16 cellular contexts compared by ENCODE assay signal in genomic region chr17:81706232-81706611, GRCh38. TPM values are rescaled to one million over a fixed set of nuclear protein-coding genes. Genes with fewer than 3 reads are reported as not detected.
A peak's percentile ranks its signal among the peaks of the same experiment; 100 is the strongest.
DNase-seq lines count a peak whose midpoint lies in the region; ATAC-seq and TF ChIP-seq lines count a peak whose summit lies in the region.
"Had no signal": no experiment of that assay in that cellular context is flagged by ENCODE, and none has a peak within 500 bp of the region (broad histone marks: within the 10 kb centered on the region; RNA-seq: fewer than 3 reads in every experiment).

No MANE protein-coding gene starts in this region.

- no peak overlapping the region for H3K4me3 Mint-ChIP-seq in activated naive CD4-positive, alpha-beta T cell treated with anti-CD3 and anti-CD28 coated beads, Interleukin-2, amount 50 U/mL, for 24 hours
- H3K4me3 Mint-ChIP-seq in WTC11 (peak overlapping the region; percentile 22; the same call in 1 of the 2 replicates), endothelial cell (ENCODE audit: unreplicated experiment) (peak overlapping the region; percentile 69), type B pancreatic cell (peak overlapping the region; percentile 67)

- TF ChIP-seq EP300 in gastroesophageal sphincter (IDR thresholded peaks at IDR 0.05): no peak

- TF ChIP-seq POLR2A in gastroesophageal sphincter (IDR thresholded peaks at IDR 0.05): no peak

- no peak for DNase-seq in activated naive CD4-positive, alpha-beta T cell (lab: John Stamatoyannopoulos, UW)
- DNase-seq in WTC11 (ENCODE audit: low spot score) (no peak), endothelial cell (ENCODE audit: low spot score) (no peak), type B pancreatic cell (ENCODE audit: extremely low spot score, unreplicated experiment) (no peak), dermis blood vessel endothelial cell (no peak)
- DNase-seq: GOT3, NCI-H1092, NCI-H1436 treated with DMSO at 0.1 percent for 48 hours, NCI-H2029, NCI-H345, NCI-H526, PC-9 had no signal

- H3K27ac ChIP-seq in gastroesophageal sphincter: no peak overlapping the region
- H3K27ac ChIP-seq: PC-9, SJSA1 had no signal

- WGBS in gastroesophageal sphincter (ENCODE audit: low coverage in 1 of 2), 2 donors: no CpG with 5 or more reads among the region's 17 CpGs

- H3K4me1 ChIP-seq in gastroesophageal sphincter: peaks cover 0 to 45% (median 34%) of the 10 kb centered on the region in 3 donors

- no peaks in the 10 kb centered on the region for H3K27me3 ChIP-seq in gastroesophageal sphincter
- H3K27me3 ChIP-seq: SJSA1 had no signal

- CTCF ChIA-PET in WTC11 (lab: Charles Lee): interaction anchor here (1.5 kb wide), 1 partner anchor 31 kb away, joined by 4 read pairs; no protein-coding TSS in a partner anchor

- TF ChIP-seq CTCF in WTC11 (IDR thresholded peaks at IDR 0.05) (no peak), endothelial cell (IDR thresholded peaks at IDR 0.05; ENCODE audit: unreplicated experiment) (no peak), type B pancreatic cell (conservative IDR thresholded peaks at IDR 0.05) (no peak), gastroesophageal sphincter (IDR thresholded peaks at IDR 0.05) (no peak)

- peaks cover 0 to 51% of the 10 kb centered on the region in 2 donors for H3K36me3 ChIP-seq in gastroesophageal sphincter

- H3K27me3 Mint-ChIP-seq in activated naive CD4-positive, alpha-beta T cell treated with anti-CD3 and anti-CD28 coated beads, Interleukin-2, amount 50 U/mL, for 24 hours: no peaks in the 10 kb centered on the region
- H3K27me3 Mint-ChIP-seq in WTC11 (ENCODE audit: low read depth) (no peaks in the 10 kb centered on the region), endothelial cell (ENCODE audit: unreplicated experiment) (peaks cover 15% of the 10 kb centered on the region), type B pancreatic cell (peaks cover 8% of the 10 kb centered on the region)

- H3K9me3 ChIP-seq in gastroesophageal sphincter: no peaks in the 10 kb centered on the region
- H3K9me3 ChIP-seq: SJSA1 had no signal

- H3K27ac Mint-ChIP-seq in activated naive CD4-positive, alpha-beta T cell treated with anti-CD3 and anti-CD28 coated beads, Interleukin-2, amount 50 U/mL, for 24 hours: peak overlapping the region; percentile 26
- H3K27ac Mint-ChIP-seq in WTC11 (peak overlapping the region; percentile 65; the same call in 1 of the 2 replicates), endothelial cell (ENCODE audit: unreplicated experiment) (peak overlapping the region; percentile 18), type B pancreatic cell (peak overlapping the region; percentile 56)

- H3K36me3 Mint-ChIP-seq in activated naive CD4-positive, alpha-beta T cell treated with anti-CD3 and anti-CD28 coated beads, Interleukin-2, amount 50 U/mL, for 24 hours: peaks cover 3% of the 10 kb centered on the region
- H3K36me3 Mint-ChIP-seq in WTC11: peaks cover 30% of the 10 kb centered on the region
- H3K36me3 Mint-ChIP-seq in endothelial cell (ENCODE audit: low read depth, unreplicated experiment): peaks cover 21% of the 10 kb centered on the region
- peaks cover 8% of the 10 kb centered on the region for H3K36me3 Mint-ChIP-seq in type B pancreatic cell

- POLR2A ChIA-PET in WTC11 (lab: Charles Lee): no interaction called here

- no peak overlapping the region for H3K4me3 ChIP-seq in gastroesophageal sphincter
- H3K4me3 ChIP-seq: PC-9, SJSA1 had no signal

- no peaks in the 10 kb centered on the region for H3K9me3 Mint-ChIP-seq in activated naive CD4-positive, alpha-beta T cell treated with anti-CD3 and anti-CD28 coated beads, Interleukin-2, amount 50 U/mL, for 24 hours
- no peaks in the 10 kb centered on the region for H3K9me3 Mint-ChIP-seq in WTC11
- H3K9me3 Mint-ChIP-seq in endothelial cell (ENCODE audit: unreplicated experiment): no peaks in the 10 kb centered on the region
- H3K9me3 Mint-ChIP-seq in type B pancreatic cell: no peaks in the 10 kb centered on the region

- H3K4me1 Mint-ChIP-seq in activated naive CD4-positive, alpha-beta T cell treated with anti-CD3 and anti-CD28 coated beads, Interleukin-2, amount 50 U/mL, for 24 hours: peaks cover 23% of the 10 kb centered on the region
- H3K4me1 Mint-ChIP-seq in WTC11: peaks cover 29% of the 10 kb centered on the region
- H3K4me1 Mint-ChIP-seq in endothelial cell (ENCODE audit: unreplicated experiment): peaks cover 21% of the 10 kb centered on the region
- peaks cover 9% of the 10 kb centered on the region for H3K4me1 Mint-ChIP-seq in type B pancreatic cell (ENCODE audit: unreplicated experiment)

- no peak for ATAC-seq in WTC11
- ATAC-seq in gastroesophageal sphincter: no peak
- no peak for ATAC-seq in HG03378 (IDR thresholded peaks at IDR 0.05; ENCODE audit: unreplicated experiment)

TF ChIP-seq in WTC11, 78 proteins besides CTCF, POLR2A, EP300 and RAD21 (continues in another document):
- TF ChIP-seq ZSCAN18 (CRISPR knock-in tag; IDR thresholded peaks at IDR 0.05): no peak
- TF ChIP-seq STAT6 (CRISPR knock-in tag; conservative IDR thresholded peaks at IDR 0.05; ENCODE audit: low read depth): no peak

RNA-seq across cellular contexts. Expression of gene MRPL12, which starts 3.1 kb away (rescaled TPM):
- 134 to 139 TPM (median 136 TPM) in 3 replicates for total RNA-seq in WTC11 (2021)
- 58.5 TPM for total RNA-seq in endothelial cell (ENCODE audit: unreplicated experiment)
- 87.9 and 107 TPM in 2 replicates for total RNA-seq in type B pancreatic cell (ENCODE audit: low replicate concordance)
- total RNA-seq in gastroesophageal sphincter: 10 to 100 TPM; 27.5 to 42.9 (median 29.3) TPM
- total RNA-seq in dermis blood vessel endothelial cell: 8.2 and 10.9 TPM in 2 replicates

RNA-seq across cellular contexts. Expression of gene SLC25A10, which starts 5.9 kb away (rescaled TPM):
- total RNA-seq in WTC11 (2021): 34.0 to 38.7 TPM (median 37.9 TPM) in 3 replicates
- 6.7 TPM for total RNA-seq in endothelial cell (ENCODE audit: unreplicated experiment)
- total RNA-seq in type B pancreatic cell (ENCODE audit: low replicate concordance): 23.8 and 27.6 TPM in 2 replicates
- total RNA-seq in gastroesophageal sphincter: 1 to 10 TPM; 3.0 to 8.8 (median 5.0) TPM
- total RNA-seq in dermis blood vessel endothelial cell: 11.4 and 28.4 TPM in 2 replicates

RNA-seq across cellular contexts. Expression of gene HGS, which starts 22.4 kb away (rescaled TPM):
- 83.7 to 113 TPM (median 90.8 TPM) in 3 replicates for total RNA-seq in WTC11 (2021)
- 142 TPM for total RNA-seq in endothelial cell (ENCODE audit: unreplicated experiment)
- total RNA-seq in type B pancreatic cell (ENCODE audit: low replicate concordance): 115 and 119 TPM in 2 replicates
- 10 to 100 TPM; 51.5 to 90.5 (median 66.6) TPM for total RNA-seq in gastroesophageal sphincter
- total RNA-seq in dermis blood vessel endothelial cell: 59.7 and 98.5 TPM in 2 replicates

RNA-seq across cellular contexts. Expression of gene ARL16, which starts 22.6 kb away (rescaled TPM):
- total RNA-seq in WTC11 (2021): 44.7 to 46.7 TPM (median 45.4 TPM) in 3 replicates
- total RNA-seq in endothelial cell (ENCODE audit: unreplicated experiment): 54.0 TPM
- 41.5 and 47.2 TPM in 2 replicates for total RNA-seq in type B pancreatic cell (ENCODE audit: low replicate concordance)
- 10 to 100 TPM; 26.2 to 52.8 (median 30.2) TPM for total RNA-seq in gastroesophageal sphincter
- 21.0 and 25.2 TPM in 2 replicates for total RNA-seq in dermis blood vessel endothelial cell

RNA-seq across cellular contexts. Expression of gene CCDC137, which starts 39.7 kb away (rescaled TPM):
- total RNA-seq in WTC11 (2021) (34.3 to 36.8 TPM (median 35.2 TPM) in 3 replicates), endothelial cell (ENCODE audit: unreplicated experiment) (31.8 TPM), type B pancreatic cell (ENCODE audit: low replicate concordance) (27.5 and 32.1 TPM in 2 replicates), gastroesophageal sphincter (10 to 100 TPM in 2 of 4 donors, 1 to 10 TPM in 2; 8.2 to 16.1 (median 11.4) TPM), dermis blood vessel endothelial cell (11.1 and 14.1 TPM in 2 replicates)
